8 cellular contexts compared by ENCODE assay signal in genomic region chr1:6245086-6245868, GRCh38. TPM values are rescaled to one million over a fixed set of nuclear protein-coding genes. Genes with fewer than 3 reads are reported as not detected.
DNase-seq lines count a peak whose midpoint lies in the region; ATAC-seq and TF ChIP-seq lines count a peak whose summit lies in the region.

No MANE protein-coding gene starts in this region.

- no peaks in the 10 kb centered on the region for H4K20me1 ChIP-seq in Loucy (ENCODE audit: insufficient read depth, low read length, poor library complexity, severe bottlenecking)
- H4K20me1 ChIP-seq in SU-DHL-6 (ENCODE audit: low read depth, low read length) = no peaks in the 10 kb centered on the region

- H3F3A ChIP-seq in Loucy (ENCODE audit: low read depth) = no peaks in the 10 kb centered on the region
- H3F3A ChIP-seq in SU-DHL-6 (ENCODE audit: insufficient read depth) = no peaks in the 10 kb centered on the region

- H3K4me2 ChIP-seq in Loucy (ENCODE audit: low read depth, low read length, poor library complexity, severe bottlenecking) (no peak overlapping the region), SU-DHL-6 (ENCODE audit: low read depth, low read length, poor library complexity, severe bottlenecking) (no peak overlapping the region)

- H3K79me2 ChIP-seq in Loucy (ENCODE audit: insufficient read depth, low read length) = no peaks in the 10 kb centered on the region
- H3K79me2 ChIP-seq in SU-DHL-6 (ENCODE audit: insufficient read depth, low read length) = no peaks in the 10 kb centered on the region

- H3K4me3 ChIP-seq in BE2C (ENCODE audit: low read depth, low read length) (peak overlapping the region; percentile 52), Loucy (ENCODE audit: low read length, poor library complexity, severe bottlenecking) (no peak overlapping the region), SU-DHL-6 (ENCODE audit: insufficient read depth, low read length, poor library complexity, severe bottlenecking) (no peak overlapping the region), left ventricle myocardium inferior (no peak overlapping the region)

- ATAC-seq in GM19351 (IDR thresholded peaks at IDR 0.05; ENCODE audit: unreplicated experiment) = peak; percentile 62
- no peak for ATAC-seq in GM21447 (IDR thresholded peaks at IDR 0.05; ENCODE audit: unreplicated experiment)

- no peaks in the 10 kb centered on the region for H3K4me1 ChIP-seq in BE2C
- H3K4me1 ChIP-seq in Loucy (ENCODE audit: insufficient read depth, low read length, poor library complexity, severe bottlenecking) = no peaks in the 10 kb centered on the region
- peaks cover 38% of the 10 kb centered on the region for H3K4me1 ChIP-seq in left ventricle myocardium inferior

- H3K9ac ChIP-seq in Loucy (ENCODE audit: low read depth, low read length, poor library complexity, severe bottlenecking) (no peak overlapping the region), SU-DHL-6 (ENCODE audit: low read length) (no peak overlapping the region)

- H3K9me3 ChIP-seq in BE2C (no peaks in the 10 kb centered on the region), Loucy (ENCODE audit: insufficient read depth, low read depth, low read length) (no peaks in the 10 kb centered on the region), SU-DHL-6 (ENCODE audit: insufficient read depth, low read length) (no peaks in the 10 kb centered on the region), left ventricle myocardium inferior (replicated peaks) (no peaks in the 10 kb centered on the region)

- DNase-seq in BE2C (peak; percentile 76), left ventricle myocardium inferior (peak; percentile 78), retina (peak; percentile 93)
- peak; percentile 59 for DNase-seq in activated naive CD8-positive, alpha-beta T cell treated with anti-CD3 and anti-CD28 coated beads, Interleukin-2, amount 50 U/mL, for 16 hours (ENCODE audit: low read depth, low spot score)

- no peak overlapping the region for H2AFZ ChIP-seq in Loucy (ENCODE audit: low read length)
- H2AFZ ChIP-seq in SU-DHL-6 (ENCODE audit: low read depth, low read length, severe bottlenecking) = no peak overlapping the region

- H3K9me2 ChIP-seq in Loucy (replicated peaks; ENCODE audit: low read depth, low read length) = no peaks in the 10 kb centered on the region
- H3K9me2 ChIP-seq in SU-DHL-6 (replicated peaks; ENCODE audit: insufficient read depth, low read length) = no peaks in the 10 kb centered on the region

- intact Hi-C loops in left ventricle myocardium inferior (cut with micrococcal nuclease) = no loop called here

- H3K27ac ChIP-seq in SU-DHL-6 (ENCODE audit: low read depth, low read length) (no peak overlapping the region), left ventricle myocardium inferior (replicated peaks) (no peak overlapping the region)

- H3K36me3 ChIP-seq in BE2C (no peaks in the 10 kb centered on the region), Loucy (ENCODE audit: insufficient read depth, low read length) (no peaks in the 10 kb centered on the region), SU-DHL-6 (ENCODE audit: low read length) (no peaks in the 10 kb centered on the region), left ventricle myocardium inferior (no peaks in the 10 kb centered on the region)

- TF ChIP-seq CTCF in BE2C (IDR thresholded peaks at IDR 0.05; ENCODE audit: low read depth, low read length) = peak; percentile 52
- TF ChIP-seq CTCF in Loucy (conservative IDR thresholded peaks at IDR 0.05; ENCODE audit: low read length) = peak; percentile 71
- TF ChIP-seq CTCF in SU-DHL-6 (IDR thresholded peaks at IDR 0.05; ENCODE audit: insufficient read depth, low read length, poor library complexity, severe bottlenecking) = peak; percentile 43
- peak; percentile 84 for TF ChIP-seq CTCF in left ventricle myocardium inferior (IDR thresholded peaks at IDR 0.05; ENCODE audit: borderline replicate concordance)

- peaks cover 19% of the 10 kb centered on the region for H3K27me3 ChIP-seq in BE2C
- H3K27me3 ChIP-seq in Loucy (ENCODE audit: insufficient read depth, low read length, poor library complexity, severe bottlenecking) = no peaks in the 10 kb centered on the region
- no peaks in the 10 kb centered on the region for H3K27me3 ChIP-seq in SU-DHL-6 (ENCODE audit: low read length)
- H3K27me3 ChIP-seq in left ventricle myocardium inferior (ENCODE audit: low read depth) = peaks cover 96% of the 10 kb centered on the region

RNA-seq across cellular contexts. Expression of gene HES3, which starts 1.3 kb away (rescaled TPM):
- polyA plus RNA-seq in BE2C (2012; ENCODE audit: insufficient read depth, insufficient read length, low read depth) = not detected
- total RNA-seq in left ventricle myocardium inferior = not detected

RNA-seq across cellular contexts. Expression of gene ICMT, which starts 9.5 kb away (rescaled TPM):
- polyA plus RNA-seq in BE2C (2012; ENCODE audit: insufficient read depth, insufficient read length, low read depth) = 25.8 TPM
- 70.3 TPM for total RNA-seq in left ventricle myocardium inferior

RNA-seq across cellular contexts. Expression of gene GPR153, which starts 15.6 kb away (rescaled TPM):
- polyA plus RNA-seq in BE2C (2012; ENCODE audit: insufficient read depth, insufficient read length, low read depth) = 2.1 TPM
- total RNA-seq in left ventricle myocardium inferior = 4.8 TPM

RNA-seq across cellular contexts. Expression of gene RNF207, which starts 39.4 kb away (rescaled TPM):
- polyA plus RNA-seq in BE2C (2012; ENCODE audit: insufficient read depth, insufficient read length, low read depth) = 19.9 TPM
- total RNA-seq in left ventricle myocardium inferior = 83.3 TPM

RNA-seq across cellular contexts. Expression of gene RPL22, which starts 45.9 kb away (rescaled TPM):
- polyA plus RNA-seq in BE2C (2012; ENCODE audit: insufficient read depth, insufficient read length, low read depth) = 260 TPM
- 250 TPM for total RNA-seq in left ventricle myocardium inferior
